In the genomic region with DNA sequence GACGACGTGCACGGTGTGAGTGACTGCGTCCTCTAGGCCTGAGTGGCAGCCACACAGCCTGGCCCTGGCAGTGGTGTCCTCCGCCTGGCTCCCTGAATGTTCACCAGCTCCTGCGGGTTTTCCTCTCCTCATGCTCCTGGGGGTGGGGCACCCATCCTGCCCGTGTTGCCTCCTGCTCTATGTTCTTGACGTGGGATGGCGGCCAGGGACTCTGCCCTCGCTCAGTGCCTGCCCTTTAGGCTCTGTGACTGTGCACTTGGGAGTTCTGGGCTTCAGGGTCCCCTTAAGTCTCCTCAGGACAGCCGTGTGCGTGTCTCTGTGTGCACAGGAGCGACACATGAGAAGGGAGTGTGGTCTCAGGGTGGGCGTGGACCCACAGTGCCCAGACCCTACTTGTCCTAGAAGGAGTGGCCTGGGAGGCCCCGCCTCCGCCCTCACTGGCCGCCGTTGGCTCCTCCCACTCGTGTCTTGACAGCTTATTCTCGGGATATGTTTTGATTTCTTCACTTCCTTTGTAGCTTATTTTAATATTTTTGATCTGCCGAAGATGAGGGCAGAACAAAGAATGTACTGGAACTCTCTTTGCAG, we compare ENCODE assay signal across 8 cellular contexts. TPM values are rescaled to one million over a fixed set of nuclear protein-coding genes. Genes with fewer than 3 reads are reported as not detected.
A peak's percentile ranks its signal among the peaks of the same experiment; 100 is the strongest.
DNase-seq lines count a peak whose midpoint lies in the region; ATAC-seq and TF ChIP-seq lines count a peak whose summit lies in the region.

No MANE protein-coding gene starts in this region.

- H3K4me1 Mint-ChIP-seq in HFFc6 (ENCODE audit: low read depth) (peaks cover 59% of the 10 kb centered on the region), brain (peaks cover 64% of the 10 kb centered on the region)

- H3K27ac ChIP-seq in iPS-20b (ENCODE audit: low read length), result no peak overlapping the region
- peak overlapping the region; percentile 83 to 93 (median 85) for H3K27ac ChIP-seq in gastrocnemius medialis

- H3K4me3 ChIP-seq in iPS-20b (ENCODE audit: low read length), result peak overlapping the region; percentile 87
- peak overlapping the region; percentile 59 to 65 (median 60) for H3K4me3 ChIP-seq in gastrocnemius medialis

- peak in 1 of 2 donors; percentile 41 for TF ChIP-seq POLR2A in gastrocnemius medialis (IDR thresholded peaks at IDR 0.05)

- in situ Hi-C loops in gastrocnemius medialis (cut with MboI; ENCODE audit: low sequenced_read_pairs in 4 of 4), result no loop called here

- H3K36me3 Mint-ChIP-seq in HFFc6 (ENCODE audit: low read depth), result peaks cover 30% of the 10 kb centered on the region
- peaks cover 10% of the 10 kb centered on the region for H3K36me3 Mint-ChIP-seq in brain

- H3K27ac Mint-ChIP-seq in HFFc6, result peak overlapping the region; percentile 95
- peak overlapping the region; percentile 85 to 98 (median 97) for H3K27ac Mint-ChIP-seq in brain

- H3K27me3 ChIP-seq in iPS-20b (ENCODE audit: insufficient read depth, low read length) (no peaks in the 10 kb centered on the region; the same call in 1 of the 2 replicates), gastrocnemius medialis (no peaks in the 10 kb centered on the region)

- peak overlapping the region; percentile 98 for H3K4me3 Mint-ChIP-seq in HFFc6
- peak overlapping the region; percentile 89 to 97 (median 94) for H3K4me3 Mint-ChIP-seq in brain

- H3K9me3 Mint-ChIP-seq in HFFc6 (no peaks in the 10 kb centered on the region), brain (no peaks in the 10 kb centered on the region)

- H3K9me3 ChIP-seq in iPS-20b (ENCODE audit: insufficient read depth, low read depth, low read length), result no peaks in the 10 kb centered on the region
- no peaks in the 10 kb centered on the region for H3K9me3 ChIP-seq in gastrocnemius medialis

- peaks cover 4% of the 10 kb centered on the region for H3K27me3 Mint-ChIP-seq in HFFc6 (ENCODE audit: insufficient read depth)
- peaks cover 17% of the 10 kb centered on the region for H3K27me3 Mint-ChIP-seq in brain

- DNase-seq in HFFc6 (peak; percentile 76), T1000 (lab: John Stamatoyannopoulos, UW) (peak; percentile 53), gastrocnemius medialis (peak; percentile 59 to 78)

- peaks cover 9% of the 10 kb centered on the region; the same call in 1 of the 2 replicates for H3K4me1 ChIP-seq in iPS-20b (ENCODE audit: insufficient read depth, low read length)
- H3K4me1 ChIP-seq in gastrocnemius medialis, result peaks cover 71 to 74% of the 10 kb centered on the region in 2 donors

- no peak overlapping the region for H3K9ac ChIP-seq in iPS-20b (ENCODE audit: low read depth, low read length)

- intact Hi-C loops in gastrocnemius medialis (cut with DNase I; ENCODE audit: low total_unique reads), result loop anchor here (5.0 kb wide), 1 partner anchor 81 kb away; no protein-coding TSS in a partner anchor

- no peaks in the 10 kb centered on the region for H3K36me3 ChIP-seq in iPS-20b (ENCODE audit: insufficient read depth, low read depth, low read length)
- no peaks in the 10 kb centered on the region for H3K36me3 ChIP-seq in gastrocnemius medialis

- ATAC-seq in gastrocnemius medialis, result no peak
- ATAC-seq in HG03097 (IDR thresholded peaks at IDR 0.05; ENCODE audit: low FRiP score, unreplicated experiment), result no peak
- no peak for ATAC-seq in GM18909 (IDR thresholded peaks at IDR 0.05; ENCODE audit: poor library complexity, unreplicated experiment)
- no peak for ATAC-seq in HG02973 (IDR thresholded peaks at IDR 0.05; ENCODE audit: unreplicated experiment)

- TF ChIP-seq CTCF in HFFc6 (IDR thresholded peaks at IDR 0.05) (no peak), brain (conservative IDR thresholded peaks at IDR 0.05) (no peak), gastrocnemius medialis (IDR thresholded peaks at IDR 0.05 in 4 of 5, conservative IDR thresholded peaks at IDR 0.05 in 1 of 5) (no peak)

RNA-seq across cellular contexts. Expression of a gene that starts 3.6 kb away (rescaled TPM):
- total RNA-seq in HFFc6 (2021; fragmentation: NEBNext Ultra II Directional; extraction: Animal tissue kit (Norgen Biotek cat#: 25700)), result 10 to 100 TPM; 63.7 to 76.6 (median 66.1) TPM
- 48.5 TPM for polyA plus RNA-seq in brain (ENCODE audit: insufficient read depth, low read depth, low replicate concordance)
- total RNA-seq in gastrocnemius medialis, result 10 to 100 TPM in 3 of 4 donors, 1 to 10 TPM in 1; 7.8 to 32.2 (median 22.4) TPM

RNA-seq across cellular contexts. Expression of a gene that starts 37.2 kb away (rescaled TPM):
- 10 to 100 TPM; 75.3 to 97.4 (median 82.7) TPM for total RNA-seq in HFFc6 (2021; fragmentation: NEBNext Ultra II Directional; extraction: Animal tissue kit (Norgen Biotek cat#: 25700))
- 112 TPM for polyA plus RNA-seq in brain (ENCODE audit: insufficient read depth, low read depth, low replicate concordance)
- total RNA-seq in gastrocnemius medialis, result 10 to 100 TPM; 12.1 to 26.2 (median 17.3) TPM
